8 cellular contexts compared by ENCODE assay signal in genomic region chr11:62707277-62707771, GRCh38. TPM values are rescaled to one million over a fixed set of nuclear protein-coding genes. Genes with fewer than 3 reads are reported as not detected.
DNase-seq lines count a peak whose midpoint lies in the region; ATAC-seq and FAIRE-seq lines count a peak whose summit lies in the region.

TSS of gene BSCL2 (minus strand) at chr11:62707424. CDS start at chr11:62707195, 229 bp downstream.
TSS of gene GNG3 (plus strand) at chr11:62707676. CDS start at chr11:62708296, 620 bp downstream.

- peaks cover 24% of the 10 kb centered on the region; the same call in 1 of the 2 replicates for H3K4me1 ChIP-seq in iPS-20b (ENCODE audit: insufficient read depth, low read length)
- H3K4me1 ChIP-seq in small intestine (ENCODE audit: control insufficient read depth in 2 of 2, insufficient read depth in 1 of 2, low read depth in 1 of 2, low read length in 1 of 2), result peaks cover 6 to 10% of the 10 kb centered on the region in 2 donors

- peak within 1 kb of the TSS; percentile 88; the same call in 1 of the 2 replicates for H3K9ac ChIP-seq in iPS-20b (ENCODE audit: low read depth, low read length)

- peak within 1 kb of the TSS; percentile 96 for H3K27ac Mint-ChIP-seq in stimulated activated naive CD8-positive, alpha-beta T cell treated with anti-CD3 and anti-CD28 coated beads, Interleukin-15, Interleukin-2, amounts not matched to agents 100 ng/mL and 50 ng/mL, for 24 hours

- H3K27me3 Mint-ChIP-seq in stimulated activated naive CD8-positive, alpha-beta T cell treated with anti-CD3 and anti-CD28 coated beads, Interleukin-15, Interleukin-2, amounts not matched to agents 100 ng/mL and 50 ng/mL, for 24 hours, result no peaks in the 10 kb centered on the region

- no peak for DNase-seq in stimulated activated naive CD8-positive, alpha-beta T cell treated with anti-CD3 and anti-CD28 coated beads, Interleukin-15, Interleukin-2, amounts not matched to agents 100 U/mL and 50 U/mL, for 24 hours
- DNase-seq in amygdala (lab: John Stamatoyannopoulos, UW) (peak in 53 of 56 donors; percentile 16 to 93 (median 75)), small intestine (no peak), HuH-7.5 (ENCODE audit: low spot score) (no peak), epidermal melanocyte (ENCODE audit: insufficient read length, low spot score) (no peak)

- H3K27ac ChIP-seq in iPS-20b (ENCODE audit: low read length) (peak within 1 kb of the TSS; percentile 98), small intestine (ENCODE audit: low read depth in 1 of 2, low read length in 1 of 2) (peak within 1 kb of the TSS; percentile 20 to 98)

- no peaks in the 10 kb centered on the region for H3K9me3 Mint-ChIP-seq in stimulated activated naive CD8-positive, alpha-beta T cell treated with anti-CD3 and anti-CD28 coated beads, Interleukin-15, Interleukin-2, amounts not matched to agents 100 ng/mL and 50 ng/mL, for 24 hours

- no peaks in the 10 kb centered on the region for H3K27me3 ChIP-seq in iPS-20b (ENCODE audit: insufficient read depth, low read length)
- no peaks in the 10 kb centered on the region for H3K27me3 ChIP-seq in small intestine (ENCODE audit: control insufficient read depth in 2 of 2, insufficient read depth in 2 of 2, low read length in 2 of 2)

- FAIRE-seq in small intestine (lab: Jason Lieb, UNC), result no peak

- peaks cover 54% of the 10 kb centered on the region for H3K4me1 Mint-ChIP-seq in stimulated activated naive CD8-positive, alpha-beta T cell treated with anti-CD3 and anti-CD28 coated beads, Interleukin-15, Interleukin-2, amounts not matched to agents 100 ng/mL and 50 ng/mL, for 24 hours (ENCODE audit: low read depth)

- H3K4me3 ChIP-seq in iPS-20b (ENCODE audit: low read length) (peak within 1 kb of the TSS; percentile 93), small intestine (ENCODE audit: low read depth in 1 of 2, low read length in 2 of 2) (peak within 1 kb of the TSS in 1 of 2 donors; percentile 44)

- H3K36me3 ChIP-seq in iPS-20b (ENCODE audit: insufficient read depth, low read depth, low read length) (peaks cover 30% of the 10 kb centered on the region), small intestine (ENCODE audit: control insufficient read depth in 2 of 2, insufficient read depth in 2 of 2, low read length in 2 of 2) (no peaks in the 10 kb centered on the region)

- H3K36me3 Mint-ChIP-seq in stimulated activated naive CD8-positive, alpha-beta T cell treated with anti-CD3 and anti-CD28 coated beads, Interleukin-15, Interleukin-2, amounts not matched to agents 100 ng/mL and 50 ng/mL, for 24 hours (ENCODE audit: low read depth), result peaks cover 43% of the 10 kb centered on the region

- no peak for ATAC-seq in stimulated activated naive CD8-positive, alpha-beta T cell treated with anti-CD3 and anti-CD28 coated beads, Interleukin-15, Interleukin-2, amounts not matched to agents 100 U/mL and 50 U/mL, for 24 hours
- ATAC-seq in GM21529 (IDR thresholded peaks at IDR 0.05; ENCODE audit: unreplicated experiment), result no peak

- H3K9me3 ChIP-seq in iPS-20b (ENCODE audit: insufficient read depth, low read depth, low read length), result no peaks in the 10 kb centered on the region
- H3K9me3 ChIP-seq in small intestine (ENCODE audit: control insufficient read depth, low read depth), result no peaks in the 10 kb centered on the region

- WGBS in small intestine, 3 donors, result 90 to 95% (median 93%) methylated on average over 9 of the region's 9 CpGs

- peak within 1 kb of the TSS; percentile 91 for H3K4me3 Mint-ChIP-seq in stimulated activated naive CD8-positive, alpha-beta T cell treated with anti-CD3 and anti-CD28 coated beads, Interleukin-15, Interleukin-2, amounts not matched to agents 100 ng/mL and 50 ng/mL, for 24 hours

RNA-seq across cellular contexts. Expression of gene BSCL2, which starts in this region (rescaled TPM):
- polyA plus RNA-seq in small intestine, result 10 to 100 TPM; 43.2 to 69.7 (median 57.6) TPM

RNA-seq across cellular contexts. Expression of gene GNG3, which starts in this region (rescaled TPM):
- polyA plus RNA-seq in small intestine, result 1 to 10 TPM in 1 of 3 donors, not detected in 2; 9.0 TPM

Comparison
In these comparisons a context has a peak if more than half of its experiments do, and no peak if none do; other contexts are left out.
1. DNase-seq: peak in amygdala (53 of 56); none in stimulated activated naive CD8-positive, alpha-beta T cell treated with anti-CD3 and anti-CD28 coated beads, Interleukin-15, Interleukin-2, amounts not matched to agents 100 U/mL and 50 U/mL, for 24 hours (single experiment), small intestine (single experiment), HuH-7.5 (single experiment) and epidermal melanocyte (single experiment).